In the genomic region with DNA sequence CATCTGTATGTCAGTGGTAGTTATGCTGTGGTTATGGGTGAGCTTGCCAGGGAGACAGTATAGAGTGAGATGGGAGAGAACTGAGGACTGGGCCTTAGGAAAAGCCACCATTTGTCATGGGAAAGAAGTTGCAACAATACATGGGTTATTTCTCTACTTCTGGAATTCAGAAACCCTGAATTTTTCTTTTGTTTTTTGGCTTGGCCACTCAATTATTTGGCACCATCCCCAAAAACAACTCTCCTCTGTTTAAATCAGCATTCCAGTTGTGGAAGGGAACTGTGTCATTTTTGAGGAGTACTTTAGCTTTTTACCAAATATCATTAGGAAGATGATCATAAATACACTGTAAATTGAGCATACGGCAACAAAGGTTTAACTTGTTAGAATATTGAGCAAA, we compare ENCODE assay signal across 25 cellular contexts. TPM values are rescaled to one million over a fixed set of nuclear protein-coding genes. Genes with fewer than 3 reads are reported as not detected.
A peak's percentile ranks its signal among the peaks of the same experiment; 100 is the strongest.
DNase-seq lines count a peak whose midpoint lies in the region; ATAC-seq, FAIRE-seq and TF ChIP-seq lines count a peak whose summit lies in the region.
"Had no signal": no experiment of that assay in that cellular context is flagged by ENCODE, and none has a peak within 500 bp of the region (broad histone marks: within the 10 kb centered on the region; RNA-seq: fewer than 3 reads in every experiment).

No MANE protein-coding gene starts in this region.

- peaks cover 8% of the 10 kb centered on the region for H3K4me1 Mint-ChIP-seq in astrocyte (ENCODE audit: low read depth, unreplicated experiment)
- H3K4me1 Mint-ChIP-seq: activated B cell treated with CpG ODN at 0.5 μM for 24 hours had no signal

- no peaks in the 10 kb centered on the region for H3K27me3 Mint-ChIP-seq in astrocyte (ENCODE audit: low read depth, unreplicated experiment)
- H3K27me3 Mint-ChIP-seq: activated B cell treated with CpG ODN at 0.5 μM for 24 hours; CD4-positive, CD25-positive, alpha-beta regulatory T cell; dendritic cell treated with granulocyte-macrophage colony-stimulating factor and Interleukin-4, amounts not matched to agents 40 ng/mL and 50 ng/mL, for 4 days; stimulated activated naive CD8-positive, alpha-beta T cell treated with anti-CD3 and anti-CD28 coated beads, Interleukin-15, amount 100 ng/mL, for 72 hours had no signal

- peak overlapping the region; percentile 42 for H3K4me3 Mint-ChIP-seq in astrocyte (ENCODE audit: unreplicated experiment)
- H3K4me3 Mint-ChIP-seq: activated B cell treated with CpG ODN at 0.5 μM for 24 hours; activated CD4-positive, alpha-beta memory T cell treated with anti-CD3 and anti-CD28 coated beads, Interleukin-2, amount 10 ng/mL, durations not matched to agents 7 days and 5 days; CD4-positive, CD25-positive, alpha-beta regulatory T cell; dendritic cell treated with granulocyte-macrophage colony-stimulating factor and Interleukin-4, amounts not matched to agents 40 ng/mL and 50 ng/mL, for 4 days had no signal

- POLR2A ChIA-PET in A549 (lab: Yijun Ruan, JAX): interaction anchor here (1.3 kb wide), 1 partner anchor 66 kb away, joined by 3 read pairs; no protein-coding TSS in a partner anchor

- TF ChIP-seq CTCF in A549 (IDR thresholded peaks at IDR 0.05): no peak
- no peak for TF ChIP-seq CTCF in astrocyte (IDR thresholded peaks at IDR 0.05; ENCODE audit: insufficient read depth, low read depth, low read length)
- TF ChIP-seq CTCF in fibroblast of the aortic adventitia (IDR thresholded peaks at IDR 0.05; ENCODE audit: insufficient read depth, low read length): no peak
- no peak for TF ChIP-seq CTCF in lower leg skin (IDR thresholded peaks at IDR 0.05)

- peak overlapping the region; percentile 46 to 76 for H3K27ac ChIP-seq in A549
- H3K27ac ChIP-seq in astrocyte (ENCODE audit: low read depth, low read length): no peak overlapping the region
- H3K27ac ChIP-seq: cardiac muscle cell, foreskin keratinocyte, lower lobe of right lung, RWPE1, spleen had no signal

- intact Hi-C loops in lower leg skin (cut with DNase I; ENCODE audit: low total_unique reads): no loop called here

- H3K4me2 ChIP-seq in A549: peak overlapping the region; percentile 57
- peak overlapping the region; percentile 52 for H3K4me2 ChIP-seq in astrocyte (ENCODE audit: low read length)

- no peak for TF ChIP-seq RAD21 in A549 (conservative IDR thresholded peaks at IDR 0.05 in 1 of 2, IDR thresholded peaks at IDR 0.05 in 1 of 2)

- TF ChIP-seq POLR2A in A549 (IDR thresholded peaks at IDR 0.05; ENCODE audit: low read length) (no peak), lower leg skin (IDR thresholded peaks at IDR 0.05) (no peak)

- H3K36me3 ChIP-seq in astrocyte (ENCODE audit: insufficient read depth, low read length): no peaks in the 10 kb centered on the region
- H3K36me3 ChIP-seq: cardiac muscle cell, lower lobe of right lung, spleen had no signal

- H3K9me3 ChIP-seq in A549: peaks cover 10% of the 10 kb centered on the region; the same call in 2 of the 3 replicates
- no peaks in the 10 kb centered on the region for H3K9me3 ChIP-seq in astrocyte (ENCODE audit: insufficient read depth, low read depth, low read length)
- H3K9me3 ChIP-seq: lower lobe of right lung had no signal

- DNase-seq in A549 (ENCODE audit: low read depth in 1 of 2, low spot score in 1 of 2): no peak
- peak; percentile 15 for DNase-seq in GM03348 (ENCODE audit: low spot score)
- no peak for DNase-seq in astrocyte (ENCODE audit: low read depth)
- peak; percentile 70 for DNase-seq in fibroblast of the aortic adventitia (ENCODE audit: low read depth)
- no peak for DNase-seq in activated CD4-positive, CD25-positive, alpha-beta regulatory T cell treated with anti-CD3 and anti-CD28 coated beads, Interleukin-2, amount 50 U/mL, for 72 hours
- DNase-seq in midbrain (lab: John Stamatoyannopoulos, UW): no peak
- no peak for DNase-seq in lower leg skin (ENCODE audit: low spot score in 2 of 2)
- DNase-seq in activated T-cell treated with anti-CD3 and anti-CD28 coated beads, Interleukin-2, amount 50 U/mL, for 1 hour: no peak
- DNase-seq: activated B cell treated with CpG ODN at 0.5 μM for 24 hours; activated CD4-positive, alpha-beta memory T cell treated with anti-CD3 and anti-CD28 coated beads, Interleukin-2, amount 10 ng/mL, durations not matched to agents 7 days and 5 days; activated effector memory CD4-positive, alpha-beta T cell treated with anti-CD3 and anti-CD28 coated beads, Interleukin-2, amount 50 U/mL, for 16 hours; islet precursor cell; lower lobe of right lung; NCI-H1694; NCI-H526 treated with DMSO at 0.1 percent for 48 hours; nucleus accumbens; spleen; stimulated activated CD4-positive, alpha-beta T cell treated with anti-CD3 and anti-CD28 coated beads, Interleukin-4, amount 100 ng/mL, for 1 hour; T-helper 9 cell had no signal

- no peaks in the 10 kb centered on the region for H4K20me1 ChIP-seq in astrocyte (ENCODE audit: insufficient read depth, low read length)

- H3K79me2 ChIP-seq in astrocyte (ENCODE audit: insufficient read depth, low read length): no peaks in the 10 kb centered on the region

- no peaks in the 10 kb centered on the region for H3K27me3 ChIP-seq in astrocyte (ENCODE audit: insufficient read depth, low read length)
- H3K27me3 ChIP-seq: cardiac muscle cell, foreskin keratinocyte, spleen had no signal

- H3K36me3 Mint-ChIP-seq in astrocyte (ENCODE audit: low read depth, unreplicated experiment): no peaks in the 10 kb centered on the region
- H3K36me3 Mint-ChIP-seq: CD4-positive, CD25-positive, alpha-beta regulatory T cell had no signal

- no peak for TF ChIP-seq EP300 in A549 (IDR thresholded peaks at IDR 0.05)

- H2AFZ ChIP-seq in astrocyte (ENCODE audit: low read depth, low read length): no peak overlapping the region

- H3K27ac Mint-ChIP-seq in astrocyte (ENCODE audit: unreplicated experiment): no peak overlapping the region
- H3K27ac Mint-ChIP-seq: activated B cell treated with CpG ODN at 0.5 μM for 24 hours; activated CD4-positive, alpha-beta memory T cell treated with anti-CD3 and anti-CD28 coated beads, Interleukin-2, amount 10 ng/mL, durations not matched to agents 7 days and 5 days; dendritic cell treated with granulocyte-macrophage colony-stimulating factor and Interleukin-4, amounts not matched to agents 40 ng/mL and 50 ng/mL, for 4 days; stimulated activated naive CD8-positive, alpha-beta T cell treated with anti-CD3 and anti-CD28 coated beads, Interleukin-15, amount 100 ng/mL, for 72 hours had no signal

- no peak overlapping the region for H3K4me3 ChIP-seq in A549
- H3K4me3 ChIP-seq in astrocyte (ENCODE audit: insufficient read depth, low read depth, low read length): no peak overlapping the region
- no peak overlapping the region for H3K4me3 ChIP-seq in fibroblast of the aortic adventitia (ENCODE audit: low read depth, low read length)
- no peak overlapping the region for H3K4me3 ChIP-seq in lower leg skin (ENCODE audit: low read depth, poor library complexity, severe bottlenecking)
- H3K4me3 ChIP-seq: cardiac muscle cell, lower lobe of right lung, spleen had no signal

- H3K9me3 Mint-ChIP-seq in astrocyte (ENCODE audit: unreplicated experiment): no peaks in the 10 kb centered on the region

- peak; percentile 35 to 45; a peak in 2 of 6 replicates for ATAC-seq in A549
- ATAC-seq: foreskin keratinocyte had no signal

- WGBS in A549 (ENCODE audit: missing lambda C conversion rate): 86% methylated on average over 1 of the region's 1 CpG
- 85 to 100% methylated on average over 1 of the region's 1 CpG for WGBS in lower leg skin, 2 donors

- CTCF ChIA-PET in A549 (lab: Yijun Ruan, JAX): interaction anchor here (1.3 to 2.0 kb wide), 2 partner anchors 61 to 117 kb away, joined by 5 to 6 read pairs; no protein-coding TSS in a partner anchor

- H3K9ac ChIP-seq in astrocyte (ENCODE audit: low read length): no peak overlapping the region

- FAIRE-seq in A549 (lab: Jason Lieb, UNC): no peak
- FAIRE-seq in astrocyte (lab: Jason Lieb, UNC): no peak

- H3K4me1 ChIP-seq in A549 (peaks cover 27% of the 10 kb centered on the region), astrocyte (ENCODE audit: insufficient read depth, low read length) (peaks cover 6% of the 10 kb centered on the region)
- H3K4me1 ChIP-seq: foreskin keratinocyte, lower lobe of right lung, spleen had no signal

TF ChIP-seq in A549, 52 proteins besides CTCF, POLR2A, EP300 and RAD21 (continues in another document):
- TF ChIP-seq ZFP36 (IDR thresholded peaks at IDR 0.05; ENCODE audit: borderline replicate concordance, partially characterized antibody) (no peak), SREBF2 (IDR thresholded peaks at IDR 0.05) (no peak), CHD4 (IDR thresholded peaks at IDR 0.05; ENCODE audit: borderline replicate concordance) (no peak), NR3C1 (IDR thresholded peaks at IDR 0.05) (no peak)
- TF ChIP-seq, protein P1, sequence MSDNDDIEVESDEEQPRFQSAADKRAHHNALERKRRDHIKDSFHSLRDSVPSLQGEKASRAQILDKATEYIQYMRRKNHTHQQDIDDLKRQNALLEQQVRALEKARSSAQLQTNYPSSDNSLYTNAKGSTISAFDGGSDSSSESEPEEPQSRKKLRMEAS (IDR thresholded peaks at IDR 0.05): no peak
- TF ChIP-seq, protein P2, sequence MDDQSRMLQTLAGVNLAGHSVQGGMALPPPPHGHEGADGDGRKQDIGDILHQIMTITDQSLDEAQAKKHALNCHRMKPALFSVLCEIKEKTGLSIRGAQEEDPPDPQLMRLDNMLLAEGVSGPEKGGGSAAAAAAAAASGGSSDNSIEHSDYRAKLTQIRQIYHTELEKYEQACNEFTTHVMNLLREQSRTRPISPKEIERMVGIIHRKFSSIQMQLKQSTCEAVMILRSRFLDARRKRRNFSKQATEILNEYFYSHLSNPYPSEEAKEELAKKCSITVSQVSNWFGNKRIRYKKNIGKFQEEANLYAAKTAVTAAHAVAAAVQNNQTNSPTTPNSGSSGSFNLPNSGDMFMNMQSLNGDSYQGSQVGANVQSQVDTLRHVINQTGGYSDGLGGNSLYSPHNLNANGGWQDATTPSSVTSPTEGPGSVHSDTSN (IDR thresholded peaks at IDR 0.05): no peak

RNA-seq across cellular contexts. Expression of a gene that starts 41.1 kb away (rescaled TPM):
- polyA plus RNA-seq in A549 (2011; rRNA removed): 20.8 and 31.6 TPM in 2 replicates
- polyA plus RNA-seq in A549 (2012; cell fraction: cytosol; rRNA removed): 5.6 and 6.9 TPM in 2 replicates
- polyA plus RNA-seq in A549 (2012; cell fraction: nucleus; rRNA removed): 4.0 and 7.7 TPM in 2 replicates
- polyA plus RNA-seq in A549 (2017; fragmentation: RNase III; extraction: RNeasy Plus Mini Kit Qiagen cat#74134 plus additional on column Dnase treatment): 26.8 to 36.8 TPM (median 35.8 TPM) in 3 replicates
- polyA minus RNA-seq in A549 (2011; rRNA and poly(A)+ RNA removed): 34.8 and 45.0 TPM in 2 replicates
- 84.5 and 99.4 TPM in 2 replicates for total RNA-seq in astrocyte
- total RNA-seq in fibroblast of the aortic adventitia (ENCODE audit: low replicate concordance): 82.2 and 260 TPM in 2 replicates
- 10 to 100 TPM; 25.5 to 53.5 (median 47.0) TPM for total RNA-seq in lower leg skin

Comparison
In these comparisons a context has a peak if more than half of its experiments do, and no peak if none do; other contexts are left out.
1. DNase-seq: peak in GM03348 (single experiment) and fibroblast of the aortic adventitia (single experiment); none in A549 (0 of 2), astrocyte (single experiment), activated CD4-positive, CD25-positive, alpha-beta regulatory T cell treated with anti-CD3 and anti-CD28 coated beads, Interleukin-2, amount 50 U/mL, for 72 hours (single experiment), midbrain (single experiment), lower leg skin (0 of 2) and activated T-cell treated with anti-CD3 and anti-CD28 coated beads, Interleukin-2, amount 50 U/mL, for 1 hour (single experiment).